In genomic region chr20:13220857-13221297, GRCh38 we compare ENCODE assay signal across 9 cellular contexts. TPM values are rescaled to one million over a fixed set of nuclear protein-coding genes. Genes with fewer than 3 reads are reported as not detected.
DNase-seq lines count a peak whose midpoint lies in the region; ATAC-seq, FAIRE-seq and TF ChIP-seq lines count a peak whose summit lies in the region.
"Had no signal": no experiment of that assay in that cellular context is flagged by ENCODE, and none has a peak within 500 bp of the region (broad histone marks: within the 10 kb centered on the region; RNA-seq: fewer than 3 reads in every experiment).

Gene ISM1, plus strand, starts transcription at chr20:13221274. Its CDS starts 503 bp downstream, at chr20:13221777.

- H3K27ac ChIP-seq in HUES6 (ENCODE audit: low read depth, low read length) (no peak within 1 kb of the TSS), gastroesophageal sphincter (peak within 1 kb of the TSS in 3 of 4 donors; percentile 35 to 59 (median 59))

- H3K4me3 ChIP-seq in HUES6 (ENCODE audit: low read depth, low read length) (peak within 1 kb of the TSS; percentile 89), gastroesophageal sphincter (peak within 1 kb of the TSS; percentile 53 to 65)

- H3K9ac ChIP-seq in HUES6 (ENCODE audit: low read length): peak within 1 kb of the TSS; percentile 42

- FAIRE-seq in D721Med (lab: Jason Lieb, UNC): no peak
- FAIRE-seq: TTC549 had no signal

- TF ChIP-seq CTCF in gastroesophageal sphincter (IDR thresholded peaks at IDR 0.05): no peak
- TF ChIP-seq CTCF in D721Med (IDR thresholded peaks at IDR 0.05; ENCODE audit: insufficient read depth, missing control alignments): no peak

- peak; percentile 19 for ATAC-seq in GM18498 (IDR thresholded peaks at IDR 0.05; ENCODE audit: unreplicated experiment)
- ATAC-seq in gastroesophageal sphincter: peak; percentile 25
- no peak for ATAC-seq in HG03457 (IDR thresholded peaks at IDR 0.05; ENCODE audit: unreplicated experiment)

- peaks cover 79% of the 10 kb centered on the region for H3K27me3 ChIP-seq in HUES6 (ENCODE audit: control insufficient read depth, insufficient read depth, low read length)
- H3K27me3 ChIP-seq in gastroesophageal sphincter: peaks cover 57% of the 10 kb centered on the region

- H3K4me1 ChIP-seq in HUES6 (ENCODE audit: control insufficient read depth, insufficient read depth, low read length) (no peaks in the 10 kb centered on the region), gastroesophageal sphincter (peaks cover 0 to 29% (median 7%) of the 10 kb centered on the region in 3 donors)

- no peaks in the 10 kb centered on the region for H3K36me3 ChIP-seq in HUES6 (ENCODE audit: control insufficient read depth, insufficient read depth, low read length)
- H3K36me3 ChIP-seq in gastroesophageal sphincter: no peaks in the 10 kb centered on the region

- H3K9me3 ChIP-seq in HUES6 (ENCODE audit: control insufficient read depth, insufficient read depth, low read depth, low read length): no peaks in the 10 kb centered on the region
- no peaks in the 10 kb centered on the region for H3K9me3 ChIP-seq in gastroesophageal sphincter

- intact Hi-C loops in posterior vena cava (cut with DNase I): no loop called here

- 0% methylated on average over 2 of the region's 39 CpGs; no CpG with 5 or more reads in 1 of the 2 donors for WGBS in gastroesophageal sphincter (ENCODE audit: low coverage in 1 of 2), 2 donors

- TF ChIP-seq EP300 in gastroesophageal sphincter (IDR thresholded peaks at IDR 0.05): no peak

- DNase-seq in activated T-cell treated with anti-CD3 and anti-CD28 coated beads for 4 hours (peak; percentile 27), posterior vena cava (ENCODE audit: low spot score) (no peak), NCI-H1436 treated with DMSO at 0.1 percent for 48 hours (lab: John Stamatoyannopoulos, UW) (no peak), D721Med (ENCODE audit: insufficient read length, low spot score) (no peak)

- no peak for TF ChIP-seq POLR2A in gastroesophageal sphincter (IDR thresholded peaks at IDR 0.05)

RNA-seq across cellular contexts. Expression of gene ISM1, which starts in this region (rescaled TPM):
- total RNA-seq in gastroesophageal sphincter (1 to 10 TPM; 3.6 to 8.1 (median 6.4) TPM), posterior vena cava (10 to 100 TPM; 25.8 to 42.7 TPM)
